17 cellular contexts compared by ENCODE assay signal in genomic region chr15:77830041-77830440, GRCh38.
A peak's percentile ranks its signal among the peaks of the same experiment; 100 is the strongest.
DNase-seq lines count a peak whose midpoint lies in the region; FAIRE-seq and TF ChIP-seq lines count a peak whose summit lies in the region.
"Had no signal": no experiment of that assay in that cellular context is flagged by ENCODE, and none has a peak within 500 bp of the region (broad histone marks: within the 10 kb centered on the region; RNA-seq: fewer than 3 reads in every experiment).

No MANE protein-coding gene starts in this region.

- peak overlapping the region; percentile 30 for H3K4me2 ChIP-seq in astrocyte (ENCODE audit: low read length)
- H3K4me2 ChIP-seq: BLaER1 had no signal

- DNase-seq in AG10803 (ENCODE audit: low read depth) (peak; percentile 53), HFFc6 (peak; percentile 30), astrocyte (ENCODE audit: low read depth) (peak; percentile 96), kidney (peak; percentile 21), DMS 273 treated with DMSO at 0.1 percent for 48 hours (lab: John Stamatoyannopoulos, UW) (no peak), KG1 (lab: John Stamatoyannopoulos, UW) (no peak)
- DNase-seq in activated naive CD4-positive, alpha-beta T cell treated with anti-CD3 and anti-CD28 coated beads, Interleukin-2, amount 10 ng/mL, durations not matched to agents 7 days and 5 days, result no peak
- no peak for DNase-seq in activated CD4-positive, alpha-beta T cell treated with anti-CD3 and anti-CD28 coated beads for 1 hour
- DNase-seq: GOT3, hippocampal formation, NCI-H1048, NCI-H510A, SJCRH30 had no signal

- H3K9me3 Mint-ChIP-seq in HFFc6 (no peaks in the 10 kb centered on the region), astrocyte (ENCODE audit: unreplicated experiment) (peaks cover 5% of the 10 kb centered on the region)
- H3K9me3 Mint-ChIP-seq in activated naive CD4-positive, alpha-beta T cell treated with anti-CD3 and anti-CD28 coated beads, Interleukin-2, amount 10 ng/mL, durations not matched to agents 7 days and 5 days, result no peaks in the 10 kb centered on the region
- H3K9me3 Mint-ChIP-seq: type B pancreatic cell had no signal

- no peak overlapping the region for H3K27ac ChIP-seq in astrocyte (ENCODE audit: low read depth, low read length)
- no peak overlapping the region for H3K27ac ChIP-seq in kidney (ENCODE audit: low read depth in 2 of 2, low read length in 2 of 2)
- H3K27ac ChIP-seq: BLaER1, right atrium auricular region, SJCRH30 had no signal

- H3K36me3 Mint-ChIP-seq in HFFc6 (ENCODE audit: low read depth) (no peaks in the 10 kb centered on the region), astrocyte (ENCODE audit: low read depth, unreplicated experiment) (no peaks in the 10 kb centered on the region)
- H3K36me3 Mint-ChIP-seq in activated naive CD4-positive, alpha-beta T cell treated with anti-CD3 and anti-CD28 coated beads, Interleukin-2, amount 10 ng/mL, durations not matched to agents 7 days and 5 days, result no peaks in the 10 kb centered on the region
- H3K36me3 Mint-ChIP-seq: type B pancreatic cell had no signal

- peaks cover 29% of the 10 kb centered on the region for H3K27me3 ChIP-seq in astrocyte (ENCODE audit: insufficient read depth, low read length)
- H3K27me3 ChIP-seq: BLaER1, right atrium auricular region, SJCRH30 had no signal

- CTCF ChIA-PET in activated naive CD4-positive, alpha-beta T cell treated with anti-CD3 and anti-CD28 coated beads, Interleukin-2, amount 10 ng/mL, durations not matched to agents 7 days and 5 days (lab: Charles Lee), result no interaction called here

- peaks cover 9% of the 10 kb centered on the region for H3K4me1 Mint-ChIP-seq in HFFc6 (ENCODE audit: low read depth)
- peaks cover 8% of the 10 kb centered on the region for H3K4me1 Mint-ChIP-seq in astrocyte (ENCODE audit: low read depth, unreplicated experiment)
- H3K4me1 Mint-ChIP-seq in activated naive CD4-positive, alpha-beta T cell treated with anti-CD3 and anti-CD28 coated beads, Interleukin-2, amount 10 ng/mL, durations not matched to agents 7 days and 5 days, result no peaks in the 10 kb centered on the region

- no peaks in the 10 kb centered on the region for H3K79me2 ChIP-seq in astrocyte (ENCODE audit: insufficient read depth, low read length)

- no peak overlapping the region for H3K4me3 ChIP-seq in AG10803 (ENCODE audit: low read length)
- H3K4me3 ChIP-seq in astrocyte (ENCODE audit: insufficient read depth, low read depth, low read length), result no peak overlapping the region
- no peak overlapping the region for H3K4me3 ChIP-seq in kidney (ENCODE audit: low read length in 2 of 2)
- H3K4me3 ChIP-seq: BLaER1, mucosa of descending colon, right atrium auricular region, SJCRH30 had no signal

- H3K4me3 Mint-ChIP-seq in HFFc6 (no peak overlapping the region), astrocyte (ENCODE audit: unreplicated experiment) (peak overlapping the region; percentile 18)
- no peak overlapping the region for H3K4me3 Mint-ChIP-seq in activated naive CD4-positive, alpha-beta T cell treated with anti-CD3 and anti-CD28 coated beads, Interleukin-2, amount 10 ng/mL, durations not matched to agents 7 days and 5 days
- H3K4me3 Mint-ChIP-seq: type B pancreatic cell had no signal

- TF ChIP-seq CTCF in AG10803 (conservative IDR thresholded peaks at IDR 0.05; ENCODE audit: low read length) (no peak), HFFc6 (IDR thresholded peaks at IDR 0.05) (no peak), astrocyte (IDR thresholded peaks at IDR 0.05; ENCODE audit: insufficient read depth, low read depth, low read length) (no peak), kidney (IDR thresholded peaks at IDR 0.05; ENCODE audit: borderline replicate concordance, extremely low read depth, insufficient read depth) (no peak)

- H3K27me3 Mint-ChIP-seq in HFFc6 (ENCODE audit: insufficient read depth), result peaks cover 50% of the 10 kb centered on the region
- H3K27me3 Mint-ChIP-seq in astrocyte (ENCODE audit: low read depth, unreplicated experiment), result peaks cover 54% of the 10 kb centered on the region
- H3K27me3 Mint-ChIP-seq in activated naive CD4-positive, alpha-beta T cell treated with anti-CD3 and anti-CD28 coated beads, Interleukin-2, amount 10 ng/mL, durations not matched to agents 7 days and 5 days, result peaks cover 19% of the 10 kb centered on the region

- peaks cover 9% of the 10 kb centered on the region for H3K4me1 ChIP-seq in astrocyte (ENCODE audit: insufficient read depth, low read length)
- H3K4me1 ChIP-seq in kidney (ENCODE audit: control insufficient read depth in 1 of 2, insufficient read depth in 1 of 2, low read depth in 1 of 2, low read length in 2 of 2), result no peaks in the 10 kb centered on the region
- H3K4me1 ChIP-seq: right atrium auricular region, SJCRH30 had no signal

- H3K36me3 ChIP-seq in astrocyte (ENCODE audit: insufficient read depth, low read length) (no peaks in the 10 kb centered on the region), kidney (ENCODE audit: control insufficient read depth in 1 of 2, insufficient read depth in 2 of 2, low read length in 2 of 2) (no peaks in the 10 kb centered on the region)
- H3K36me3 ChIP-seq: BLaER1, right atrium auricular region, SJCRH30 had no signal

- H3K9me3 ChIP-seq in astrocyte (ENCODE audit: insufficient read depth, low read depth, low read length), result peaks cover 4% of the 10 kb centered on the region
- no peaks in the 10 kb centered on the region for H3K9me3 ChIP-seq in kidney (ENCODE audit: control insufficient read depth in 1 of 2, low read length in 2 of 2)
- H3K9me3 ChIP-seq: BLaER1, mucosa of descending colon, right atrium auricular region, SJCRH30 had no signal

- H2AFZ ChIP-seq in astrocyte (ENCODE audit: low read depth, low read length), result peak overlapping the region; percentile 45

- H3K9ac ChIP-seq in astrocyte (ENCODE audit: low read length) (no peak overlapping the region), kidney (ENCODE audit: low read length in 2 of 2) (no peak overlapping the region)
- H3K9ac ChIP-seq: BLaER1 had no signal

- intact Hi-C loops in kidney (cut with DNase I), result no loop called here

- no peaks in the 10 kb centered on the region for H4K20me1 ChIP-seq in astrocyte (ENCODE audit: insufficient read depth, low read length)
- H4K20me1 ChIP-seq: BLaER1 had no signal

- FAIRE-seq in astrocyte (lab: Jason Lieb, UNC) (no peak), kidney (lab: Jason Lieb, UNC) (no peak)

- H3K27ac Mint-ChIP-seq in HFFc6, result no peak overlapping the region
- H3K27ac Mint-ChIP-seq in astrocyte (ENCODE audit: unreplicated experiment), result peak overlapping the region; percentile 88
- no peak overlapping the region for H3K27ac Mint-ChIP-seq in activated naive CD4-positive, alpha-beta T cell treated with anti-CD3 and anti-CD28 coated beads, Interleukin-2, amount 10 ng/mL, durations not matched to agents 7 days and 5 days
- H3K27ac Mint-ChIP-seq: type B pancreatic cell had no signal

Comparison
In these comparisons a context has a peak if more than half of its experiments do, and no peak if none do; other contexts are left out.
1. DNase-seq: peak in AG10803 (single experiment), HFFc6 (single experiment), astrocyte (single experiment) and kidney (single experiment); none in DMS 273 treated with DMSO at 0.1 percent for 48 hours (single experiment), activated naive CD4-positive, alpha-beta T cell treated with anti-CD3 and anti-CD28 coated beads, Interleukin-2, amount 10 ng/mL, durations not matched to agents 7 days and 5 days (single experiment), KG1 (single experiment) and activated CD4-positive, alpha-beta T cell treated with anti-CD3 and anti-CD28 coated beads for 1 hour (single experiment).